38 cellular contexts compared by ENCODE assay signal in the genomic region with DNA sequence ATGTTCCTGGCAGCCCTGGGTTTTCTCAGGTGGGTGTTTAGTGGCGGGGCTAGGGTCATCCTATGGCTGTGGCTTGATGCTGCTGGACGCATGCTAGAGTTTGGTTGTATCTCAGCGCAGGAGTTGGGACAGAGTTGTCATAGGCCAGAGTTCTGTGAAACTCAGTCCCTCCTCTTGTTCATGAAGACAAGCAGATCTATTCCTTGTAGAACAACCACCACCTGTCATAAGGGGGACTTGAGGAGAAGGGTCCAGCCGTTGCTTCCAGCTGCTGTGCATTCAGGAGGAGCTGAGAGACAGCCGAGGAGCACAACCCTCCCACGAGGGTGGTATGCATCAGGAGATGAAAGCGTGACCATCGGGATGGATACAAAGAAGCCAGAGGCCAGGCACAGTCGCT. TPM values are rescaled to one million over a fixed set of nuclear protein-coding genes. Genes with fewer than 3 reads are reported as not detected.
"Had no signal": no experiment of that assay in that cellular context is flagged by ENCODE, and none has a peak within 500 bp of the region (broad histone marks: within the 10 kb centered on the region; RNA-seq: fewer than 3 reads in every experiment).

No MANE protein-coding gene starts in this region.

- H3K4me1 Mint-ChIP-seq: activated B cell treated with CpG ODN at 0.5 μM for 24 hours; activated T-helper 17 cell treated with anti-CD3 and anti-CD28 coated beads, Interleukin-2, amount 50 U/mL, for 72 hours had no signal

- DNase-seq: activated B cell treated with CpG ODN at 0.5 μM for 24 hours; activated CD4-positive, alpha-beta memory T cell treated with anti-CD3 and anti-CD28 coated beads for 36 hours; activated CD4-positive, alpha-beta T cell treated with anti-CD3 and anti-CD28 coated beads for 4 hours; activated CD4-positive, alpha-beta T cell treated with anti-CD3 and anti-CD28 coated beads, Interleukin-2, amount 10 ng/mL, durations not matched to agents 24 days and 14 days; activated CD4-positive, alpha-beta T cell treated with anti-CD3 and anti-CD28 coated beads, Interleukin-2, amount 50 U/mL, for 1 hour; activated CD4-positive, alpha-beta T cell treated with anti-CD3 and anti-CD28 coated beads, Interleukin-2, amount 50 U/mL, for 4 hours; activated CD4-positive, CD25-positive, alpha-beta regulatory T cell treated with anti-CD3 and anti-CD28 coated beads, Interleukin-2, amount 50 U/mL, for 72 hours; activated CD8-positive, alpha-beta T cell treated with anti-CD3 and anti-CD28 coated beads for 36 hours; activated effector memory CD4-positive, alpha-beta T cell treated with anti-CD3 and anti-CD28 coated beads, Interleukin-2, amount 50 U/mL, for 16 hours; activated gamma-delta T cell treated with Interleukin-2 at 50 U/mL for 16 hours; activated naive CD4-positive, alpha-beta T cell; activated naive CD4-positive, alpha-beta T cell treated with anti-CD3 and anti-CD28 coated beads for 36 hours; activated naive CD4-positive, alpha-beta T cell treated with anti-CD3 and anti-CD28 coated beads, Interleukin-2, amount 50 U/mL, for 16 hours; activated naive CD8-positive, alpha-beta T cell treated with anti-CD3 and anti-CD28 coated beads for 36 hours; activated T-cell treated with anti-CD3 and anti-CD28 coated beads for 4 hours; activated T-cell treated with anti-CD3 and anti-CD28 coated beads, Interleukin-2, amount 50 U/mL, for 1 hour; activated T-cell treated with anti-CD3 and anti-CD28 coated beads, Interleukin-2, amount 50 U/mL, for 4 hours; activated T-cell treated with anti-CD3 and anti-CD28 coated beads, Interleukin-2, amount 50 U/mL, for 72 hours; adrenal gland; amniotic stem cell; aorta; body of pancreas; central memory CD4-positive, alpha-beta T cell; T-helper 1 cell; T-helper 2 cell; T-helper 9 cell had no signal

- H3K9me3 ChIP-seq: adrenal gland, body of pancreas, breast epithelium had no signal

- H3K4me3 ChIP-seq: adrenal gland, body of pancreas, breast epithelium had no signal

- H3K4me3 Mint-ChIP-seq: activated B cell treated with CpG ODN at 0.5 μM for 24 hours; activated CD4-positive, alpha-beta memory T cell treated with anti-CD3 and anti-CD28 coated beads for 36 hours; activated CD4-positive, alpha-beta T cell treated with anti-CD3 and anti-CD28 coated beads, Interleukin-2, amount 10 ng/mL, durations not matched to agents 24 days and 14 days; activated CD8-positive, alpha-beta T cell treated with anti-CD3 and anti-CD28 coated beads for 36 hours; activated naive CD4-positive, alpha-beta T cell treated with anti-CD3 and anti-CD28 coated beads for 36 hours; activated naive CD8-positive, alpha-beta T cell treated with anti-CD3 and anti-CD28 coated beads for 36 hours; activated T-cell treated with anti-CD3 and anti-CD28 coated beads, Interleukin-2, amount 50 U/mL, for 4 hours; activated T-cell treated with anti-CD3 and anti-CD28 coated beads, Interleukin-2, amount 50 U/mL, for 72 hours; activated T-helper 1 cell treated with anti-CD3 and anti-CD28 coated beads, Interleukin-12 subunit alpha, Interleukin-12 subunit beta, Interleukin-2, Interleukin-4 antibody, amounts not matched to agents 30 ng/mL and 10 ng/mL and 1 ng/mL, durations not matched to agents 14 hours and 24 hours and 36 hours; activated T-helper 17 cell treated with anti-CD3 and anti-CD28 coated beads, Interleukin-2, amount 50 U/mL, for 72 hours; T-helper 1 cell treated with Interleukin-12 subunit alpha and Interleukin-12 subunit beta and Interleukin-4 antibody, amounts not matched to agents 30 μg/mL and 1 μg/mL, for 36 hours; T-helper 2 cell treated with Interferon-gamma antibody and Interleukin-4, amounts not matched to agents 5 μg/mL and 100 μg/mL, for 36 hours had no signal

- H3K27ac Mint-ChIP-seq: activated B cell treated with CpG ODN at 0.5 μM for 24 hours; activated CD4-positive, alpha-beta memory T cell treated with anti-CD3 and anti-CD28 coated beads for 36 hours; activated CD4-positive, alpha-beta T cell treated with anti-CD3 and anti-CD28 coated beads, Interleukin-2, amount 10 ng/mL, durations not matched to agents 24 days and 14 days; activated CD8-positive, alpha-beta T cell treated with anti-CD3 and anti-CD28 coated beads for 36 hours; activated naive CD4-positive, alpha-beta T cell treated with anti-CD3 and anti-CD28 coated beads for 36 hours; activated naive CD4-positive, alpha-beta T cell treated with anti-CD3 and anti-CD28 coated beads, Interleukin-2, amount 50 U/mL, for 72 hours; activated naive CD8-positive, alpha-beta T cell treated with anti-CD3 and anti-CD28 coated beads for 36 hours; activated T-cell treated with anti-CD3 and anti-CD28 coated beads, Interleukin-2, amount 50 U/mL, for 72 hours; activated T-helper 1 cell treated with anti-CD3 and anti-CD28 coated beads, Interleukin-12 subunit alpha, Interleukin-12 subunit beta, Interleukin-2, Interleukin-4 antibody, amounts not matched to agents 30 ng/mL and 10 ng/mL and 1 ng/mL, durations not matched to agents 14 hours and 24 hours and 36 hours; activated T-helper 17 cell treated with anti-CD3 and anti-CD28 coated beads, Interleukin-2, amount 50 U/mL, for 72 hours; T-helper 1 cell treated with Interleukin-12 subunit alpha and Interleukin-12 subunit beta and Interleukin-4 antibody, amounts not matched to agents 30 μg/mL and 1 μg/mL, for 36 hours; T-helper 2 cell treated with Interferon-gamma antibody and Interleukin-4, amounts not matched to agents 5 μg/mL and 100 μg/mL, for 36 hours had no signal

- H3K36me3 Mint-ChIP-seq: activated CD4-positive, alpha-beta memory T cell treated with anti-CD3 and anti-CD28 coated beads for 36 hours; activated naive CD4-positive, alpha-beta T cell treated with anti-CD3 and anti-CD28 coated beads, Interleukin-2, amount 50 U/mL, for 72 hours; activated naive CD8-positive, alpha-beta T cell treated with anti-CD3 and anti-CD28 coated beads for 36 hours had no signal

- H3K27ac ChIP-seq: adrenal gland, body of pancreas, brain microvascular endothelial cell, breast epithelium, VCaP had no signal

- H3K36me3 ChIP-seq: adrenal gland, brain microvascular endothelial cell, breast epithelium had no signal

- H3K27me3 ChIP-seq: adrenal gland, brain microvascular endothelial cell had no signal

- H3K9me3 Mint-ChIP-seq: activated B cell treated with CpG ODN at 0.5 μM for 24 hours; activated CD4-positive, alpha-beta memory T cell treated with anti-CD3 and anti-CD28 coated beads for 36 hours; activated CD4-positive, alpha-beta T cell treated with anti-CD3 and anti-CD28 coated beads, Interleukin-2, amount 10 ng/mL, durations not matched to agents 24 days and 14 days; activated CD8-positive, alpha-beta T cell treated with anti-CD3 and anti-CD28 coated beads for 36 hours; activated naive CD4-positive, alpha-beta T cell treated with anti-CD3 and anti-CD28 coated beads for 36 hours; activated naive CD4-positive, alpha-beta T cell treated with anti-CD3 and anti-CD28 coated beads, Interleukin-2, amount 50 U/mL, for 72 hours; activated naive CD8-positive, alpha-beta T cell treated with anti-CD3 and anti-CD28 coated beads for 36 hours; activated T-cell treated with anti-CD3 and anti-CD28 coated beads, Interleukin-2, amount 50 U/mL, for 4 hours; activated T-cell treated with anti-CD3 and anti-CD28 coated beads, Interleukin-2, amount 50 U/mL, for 72 hours; activated T-helper 1 cell treated with anti-CD3 and anti-CD28 coated beads, Interleukin-12 subunit alpha, Interleukin-12 subunit beta, Interleukin-2, Interleukin-4 antibody, amounts not matched to agents 30 ng/mL and 10 ng/mL and 1 ng/mL, durations not matched to agents 14 hours and 24 hours and 36 hours; activated T-helper 17 cell treated with anti-CD3 and anti-CD28 coated beads, Interleukin-2, amount 50 U/mL, for 72 hours; T-helper 1 cell treated with Interleukin-12 subunit alpha and Interleukin-12 subunit beta and Interleukin-4 antibody, amounts not matched to agents 30 μg/mL and 1 μg/mL, for 36 hours; T-helper 2 cell treated with Interferon-gamma antibody and Interleukin-4, amounts not matched to agents 5 μg/mL and 100 μg/mL, for 36 hours had no signal

- H3K4me1 ChIP-seq: adrenal gland, body of pancreas, breast epithelium had no signal

- H3K27me3 Mint-ChIP-seq: activated CD4-positive, alpha-beta T cell treated with anti-CD3 and anti-CD28 coated beads, Interleukin-2, amount 10 ng/mL, durations not matched to agents 24 days and 14 days had no signal

RNA-seq across cellular contexts. Expression of gene DCDC2C, which starts 26.4 kb away (rescaled TPM):
- total RNA-seq: activated B cell treated with CpG ODN at 0.5 μM for 24 hours; activated CD4-positive, alpha-beta memory T cell treated with anti-CD3 and anti-CD28 coated beads for 36 hours; activated CD4-positive, alpha-beta T cell treated with anti-CD3 and anti-CD28 coated beads, Interleukin-2, amount 10 ng/mL, durations not matched to agents 24 days and 14 days; activated CD8-positive, alpha-beta memory T cell treated with anti-CD3 and anti-CD28 coated beads for 36 hours; activated CD8-positive, alpha-beta T cell treated with anti-CD3 and anti-CD28 coated beads for 36 hours; activated naive CD4-positive, alpha-beta T cell treated with anti-CD3 and anti-CD28 coated beads for 36 hours; activated naive CD4-positive, alpha-beta T cell treated with anti-CD3 and anti-CD28 coated beads, Interleukin-2, amount 50 U/mL, for 72 hours; activated naive CD8-positive, alpha-beta T cell treated with anti-CD3 and anti-CD28 coated beads for 36 hours; activated T-cell treated with anti-CD3 and anti-CD28 coated beads, Interleukin-2, amount 50 U/mL, for 4 hours; activated T-cell treated with anti-CD3 and anti-CD28 coated beads, Interleukin-2, amount 50 U/mL, for 72 hours; activated T-helper 1 cell treated with anti-CD3 and anti-CD28 coated beads, Interleukin-12 subunit alpha, Interleukin-12 subunit beta, Interleukin-2, Interleukin-4 antibody, amounts not matched to agents 30 ng/mL and 10 ng/mL and 1 ng/mL, durations not matched to agents 14 hours and 24 hours and 36 hours; activated T-helper 17 cell treated with anti-CD3 and anti-CD28 coated beads, Interleukin-2, amount 50 U/mL, for 72 hours; astrocyte; body of pancreas; cardiac septum; cerebellum had no signal
